8 cellular contexts compared by ENCODE assay signal in genomic region chr15:51403072-51403878, GRCh38.
DNase-seq lines count a peak whose midpoint lies in the region; ATAC-seq and TF ChIP-seq lines count a peak whose summit lies in the region.

No MANE protein-coding gene starts in this region.

- no peaks in the 10 kb centered on the region for H3K79me1 ChIP-seq in mesenchymal stem cell (replicated peaks; ENCODE audit: low read length, poor library complexity, severe bottlenecking)

- H3K4me3 ChIP-seq in cardiac fibroblast (replicated peaks in 1 of 2; ENCODE audit: low read depth in 2 of 2, low read length in 2 of 2) = no peak overlapping the region
- no peak overlapping the region for H3K4me3 ChIP-seq in mesenchymal stem cell (ENCODE audit: insufficient read depth in 1 of 2, low read depth in 1 of 2, low read length in 2 of 2)
- H3K4me3 ChIP-seq in naive thymus-derived CD4-positive, alpha-beta T cell (ENCODE audit: low read length) = no peak overlapping the region

- no peak overlapping the region for H2AFZ ChIP-seq in mesenchymal stem cell (ENCODE audit: low read depth, low read length)

- no peak overlapping the region for H4K8ac ChIP-seq in mesenchymal stem cell (ENCODE audit: low read length)

- no peaks in the 10 kb centered on the region for H3K9me3 ChIP-seq in mesenchymal stem cell (ENCODE audit: control insufficient read depth, low read length)
- H3K9me3 ChIP-seq in naive thymus-derived CD4-positive, alpha-beta T cell (ENCODE audit: control insufficient read depth in 2 of 3, low read length in 3 of 3) = no peaks in the 10 kb centered on the region

- H3K27ac ChIP-seq in mesenchymal stem cell (ENCODE audit: low read length, poor library complexity, severe bottlenecking) = no peak overlapping the region
- H3K27ac ChIP-seq in naive thymus-derived CD4-positive, alpha-beta T cell (ENCODE audit: low read depth, low read length) = no peak overlapping the region

- no peak overlapping the region for H3K23ac ChIP-seq in mesenchymal stem cell (ENCODE audit: low read length in 2 of 2)

- no peak overlapping the region for H3K4me2 ChIP-seq in mesenchymal stem cell (ENCODE audit: low read length, poor library complexity, severe bottlenecking)

- H2AK5ac ChIP-seq in mesenchymal stem cell (ENCODE audit: low read length, severe bottlenecking) = no peak overlapping the region

- no peak overlapping the region for H2BK15ac ChIP-seq in mesenchymal stem cell (ENCODE audit: low read depth, poor library complexity, severe bottlenecking)

- CTCF ChIA-PET in naive thymus-derived CD4-positive, alpha-beta T cell (lab: Charles Lee) = interaction anchor here (0.5 kb wide), 1 partner anchor 1531 kb away, joined by 3 read pairs; no protein-coding TSS in a partner anchor

- POLR2A ChIA-PET in naive thymus-derived CD4-positive, alpha-beta T cell (lab: Charles Lee) = no interaction called here

- H4K91ac ChIP-seq in mesenchymal stem cell (ENCODE audit: low read length) = no peak overlapping the region

- H3K9me3 Mint-ChIP-seq in activated T-cell treated with anti-CD3 and anti-CD28 coated beads, Interleukin-2, amount 50 U/mL, for 24 hours = no peaks in the 10 kb centered on the region
- H3K9me3 Mint-ChIP-seq in activated T-helper 1 cell treated with anti-CD3 and anti-CD28 coated beads, Interleukin-12 subunit alpha, Interleukin-12 subunit beta, Interleukin-2, Interleukin-4 antibody, amounts not matched to agents 30 ng/mL and 10 ng/mL and 1 ng/mL, durations not matched to agents 14 hours and 24 hours and 36 hours = no peaks in the 10 kb centered on the region
- no peaks in the 10 kb centered on the region for H3K9me3 Mint-ChIP-seq in naive thymus-derived CD4-positive, alpha-beta T cell

- no peak overlapping the region for H3K4ac ChIP-seq in mesenchymal stem cell (ENCODE audit: low read depth in 1 of 2, low read length in 2 of 2)

- H3K9ac ChIP-seq in mesenchymal stem cell (ENCODE audit: low read length) = no peak overlapping the region

- no peaks in the 10 kb centered on the region for H3K36me3 ChIP-seq in mesenchymal stem cell (ENCODE audit: control insufficient read depth in 1 of 2, insufficient read depth in 2 of 2, low read depth in 1 of 2, low read length in 2 of 2)
- no peaks in the 10 kb centered on the region for H3K36me3 ChIP-seq in naive thymus-derived CD4-positive, alpha-beta T cell (ENCODE audit: control insufficient read depth in 2 of 3, insufficient read depth in 3 of 3, low read length in 3 of 3)

- H3K27me3 ChIP-seq in mesenchymal stem cell (ENCODE audit: control insufficient read depth in 1 of 2, insufficient read depth in 1 of 2, low read length in 2 of 2) = peaks cover 25 to 27% of the 10 kb centered on the region in 2 experiments
- H3K27me3 ChIP-seq in naive thymus-derived CD4-positive, alpha-beta T cell (ENCODE audit: control insufficient read depth in 2 of 2, insufficient read depth in 2 of 2, low read length in 2 of 2) = no peaks in the 10 kb centered on the region

- H3K36me3 Mint-ChIP-seq in activated T-cell treated with anti-CD3 and anti-CD28 coated beads, Interleukin-2, amount 50 U/mL, for 24 hours (ENCODE audit: low read depth) = no peaks in the 10 kb centered on the region
- no peaks in the 10 kb centered on the region for H3K36me3 Mint-ChIP-seq in activated T-helper 1 cell treated with anti-CD3 and anti-CD28 coated beads, Interleukin-12 subunit alpha, Interleukin-12 subunit beta, Interleukin-2, Interleukin-4 antibody, amounts not matched to agents 30 ng/mL and 10 ng/mL and 1 ng/mL, durations not matched to agents 14 hours and 24 hours and 36 hours (ENCODE audit: low read depth)
- H3K36me3 Mint-ChIP-seq in naive thymus-derived CD4-positive, alpha-beta T cell = no peaks in the 10 kb centered on the region

- H3K27me3 Mint-ChIP-seq in activated T-cell treated with anti-CD3 and anti-CD28 coated beads, Interleukin-2, amount 50 U/mL, for 24 hours = peaks cover 35% of the 10 kb centered on the region
- peaks cover 18% of the 10 kb centered on the region for H3K27me3 Mint-ChIP-seq in activated T-helper 1 cell treated with anti-CD3 and anti-CD28 coated beads, Interleukin-12 subunit alpha, Interleukin-12 subunit beta, Interleukin-2, Interleukin-4 antibody, amounts not matched to agents 30 ng/mL and 10 ng/mL and 1 ng/mL, durations not matched to agents 14 hours and 24 hours and 36 hours (ENCODE audit: insufficient read depth)
- peaks cover 11 to 35% (median 27%) of the 10 kb centered on the region in 5 donors for H3K27me3 Mint-ChIP-seq in naive thymus-derived CD4-positive, alpha-beta T cell

- DNase-seq in NCI-H1694 (lab: John Stamatoyannopoulos, UW) (peak; percentile 55), cardiac fibroblast (ENCODE audit: low read depth in 2 of 2) (peak; percentile 66 to 69), mesenchymal stem cell (peak; percentile 54)
- no peak for DNase-seq in activated T-cell treated with anti-CD3 and anti-CD28 coated beads, Interleukin-2, amount 50 U/mL, for 24 hours
- DNase-seq in activated T-helper 1 cell treated with anti-CD3 and anti-CD28 coated beads, Interleukin-12 subunit alpha, Interleukin-12 subunit beta, Interleukin-2, Interleukin-4 antibody, amounts not matched to agents 30 ng/mL and 10 ng/mL and 1 ng/mL, durations not matched to agents 14 hours and 24 hours and 36 hours (ENCODE audit: low spot score) = no peak
- DNase-seq in naive thymus-derived CD4-positive, alpha-beta T cell = no peak

- no peak overlapping the region for H3K18ac ChIP-seq in mesenchymal stem cell (ENCODE audit: low read depth in 1 of 2, low read length in 2 of 2)

- no peak for ATAC-seq in HG02870 (IDR thresholded peaks at IDR 0.05; ENCODE audit: unreplicated experiment)
- no peak for ATAC-seq in naive thymus-derived CD4-positive, alpha-beta T cell

- H3K4me1 ChIP-seq in mesenchymal stem cell (ENCODE audit: control insufficient read depth, insufficient read depth, low read depth, low read length) = peaks cover 2% of the 10 kb centered on the region
- H3K4me1 ChIP-seq in naive thymus-derived CD4-positive, alpha-beta T cell (ENCODE audit: control insufficient read depth in 2 of 2, insufficient read depth in 2 of 2, low read length in 2 of 2) = no peaks in the 10 kb centered on the region

- WGBS in mesenchymal stem cell = 86% methylated on average over 8 of the region's 8 CpGs

- TF ChIP-seq CTCF in GM12872 (IDR thresholded peaks at IDR 0.05; ENCODE audit: insufficient read depth, low read depth, low read length) (peak; percentile 62), cardiac fibroblast (IDR thresholded peaks at IDR 0.05; ENCODE audit: low read depth, low read length) (peak; percentile 65)

- H2BK5ac ChIP-seq in mesenchymal stem cell (ENCODE audit: low read depth, low read length, poor library complexity, severe bottlenecking) = no peak overlapping the region

- no peak overlapping the region for H3K27ac Mint-ChIP-seq in activated T-cell treated with anti-CD3 and anti-CD28 coated beads, Interleukin-2, amount 50 U/mL, for 24 hours
- H3K27ac Mint-ChIP-seq in activated T-helper 1 cell treated with anti-CD3 and anti-CD28 coated beads, Interleukin-12 subunit alpha, Interleukin-12 subunit beta, Interleukin-2, Interleukin-4 antibody, amounts not matched to agents 30 ng/mL and 10 ng/mL and 1 ng/mL, durations not matched to agents 14 hours and 24 hours and 36 hours = no peak overlapping the region
- H3K27ac Mint-ChIP-seq in naive thymus-derived CD4-positive, alpha-beta T cell = no peak overlapping the region

- no peaks in the 10 kb centered on the region for H3K4me1 Mint-ChIP-seq in activated T-cell treated with anti-CD3 and anti-CD28 coated beads, Interleukin-2, amount 50 U/mL, for 24 hours (ENCODE audit: low read depth)
- no peaks in the 10 kb centered on the region for H3K4me1 Mint-ChIP-seq in activated T-helper 1 cell treated with anti-CD3 and anti-CD28 coated beads, Interleukin-12 subunit alpha, Interleukin-12 subunit beta, Interleukin-2, Interleukin-4 antibody, amounts not matched to agents 30 ng/mL and 10 ng/mL and 1 ng/mL, durations not matched to agents 14 hours and 24 hours and 36 hours (ENCODE audit: low read depth)
- H3K4me1 Mint-ChIP-seq in naive thymus-derived CD4-positive, alpha-beta T cell = no peaks in the 10 kb centered on the region

- no peak overlapping the region for H2BK120ac ChIP-seq in mesenchymal stem cell (ENCODE audit: low read depth, low read length)

- H3K14ac ChIP-seq in mesenchymal stem cell (ENCODE audit: low read length in 2 of 2) = no peak overlapping the region

- H3K4me3 Mint-ChIP-seq in activated T-cell treated with anti-CD3 and anti-CD28 coated beads, Interleukin-2, amount 50 U/mL, for 24 hours = no peak overlapping the region
- no peak overlapping the region for H3K4me3 Mint-ChIP-seq in activated T-helper 1 cell treated with anti-CD3 and anti-CD28 coated beads, Interleukin-12 subunit alpha, Interleukin-12 subunit beta, Interleukin-2, Interleukin-4 antibody, amounts not matched to agents 30 ng/mL and 10 ng/mL and 1 ng/mL, durations not matched to agents 14 hours and 24 hours and 36 hours
- H3K4me3 Mint-ChIP-seq in naive thymus-derived CD4-positive, alpha-beta T cell = no peak overlapping the region

- H2BK12ac ChIP-seq in mesenchymal stem cell (ENCODE audit: low read length in 2 of 2) = peak overlapping the region in 1 of 2 experiments; percentile 21

- intact Hi-C loops in activated T-helper 1 cell treated with anti-CD3 and anti-CD28 coated beads, Interleukin-12 subunit alpha, Interleukin-12 subunit beta, Interleukin-2, Interleukin-4 antibody, amounts not matched to agents 30 ng/mL and 10 ng/mL and 1 ng/mL, durations not matched to agents 14 hours and 24 hours and 36 hours (cut with micrococcal nuclease) = loop anchor here (2.0 kb wide), 1 partner anchor 122 kb away; no protein-coding TSS in a partner anchor
- intact Hi-C loops in naive thymus-derived CD4-positive, alpha-beta T cell (cut with micrococcal nuclease) = loop anchor here in 1 of 2 donors (5.0 kb wide), 1 partner anchor 241 kb away; no protein-coding TSS in a partner anchor

Comparison
In these comparisons a context has a peak if more than half of its experiments do, and no peak if none do; other contexts are left out.
1. DNase-seq: peak in NCI-H1694 (single experiment), cardiac fibroblast (2 of 2) and mesenchymal stem cell (single experiment); none in activated T-cell treated with anti-CD3 and anti-CD28 coated beads, Interleukin-2, amount 50 U/mL, for 24 hours (single experiment), activated T-helper 1 cell treated with anti-CD3 and anti-CD28 coated beads, Interleukin-12 subunit alpha, Interleukin-12 subunit beta, Interleukin-2, Interleukin-4 antibody, amounts not matched to agents 30 ng/mL and 10 ng/mL and 1 ng/mL, durations not matched to agents 14 hours and 24 hours and 36 hours (single experiment) and naive thymus-derived CD4-positive, alpha-beta T cell (0 of 9).